In the genomic region with DNA sequence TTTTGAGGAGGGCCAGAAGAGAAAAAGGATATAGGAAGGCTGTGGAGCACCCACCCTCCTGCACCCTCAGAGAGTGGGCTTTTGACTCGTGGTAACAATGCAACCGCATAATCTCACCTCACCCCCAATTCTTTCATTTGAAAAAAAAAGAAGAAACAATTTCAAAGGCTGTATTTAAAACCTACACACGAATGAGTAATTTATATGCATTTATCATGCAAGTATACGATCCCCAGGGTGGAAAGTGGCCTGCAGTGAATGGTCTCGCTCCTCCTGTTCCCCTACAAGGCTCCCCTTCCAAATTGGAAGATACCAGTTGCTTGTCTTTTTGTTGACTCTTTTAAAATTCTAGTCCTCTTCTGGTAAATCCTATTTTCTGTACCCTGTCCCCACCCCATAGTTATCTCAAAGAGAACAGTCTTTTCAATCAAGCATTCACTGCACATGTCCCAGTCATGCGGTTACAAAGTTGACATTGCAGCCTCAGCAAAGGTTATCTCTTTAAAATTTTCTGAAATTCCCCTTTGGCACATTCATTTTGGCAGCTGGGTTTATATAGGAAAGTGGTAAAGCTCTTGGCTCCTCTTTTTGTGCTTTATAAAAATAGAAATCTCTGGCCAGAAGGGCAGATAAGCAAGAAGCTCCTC, we compare ENCODE assay signal across 24 cellular contexts.
A peak's percentile ranks its signal among the peaks of the same experiment; 100 is the strongest.
DNase-seq lines count a peak whose midpoint lies in the region; ATAC-seq, FAIRE-seq and TF ChIP-seq lines count a peak whose summit lies in the region.
"Had no signal": no experiment of that assay in that cellular context is flagged by ENCODE, and none has a peak within 500 bp of the region (broad histone marks: within the 10 kb centered on the region; RNA-seq: fewer than 3 reads in every experiment).

No MANE protein-coding gene starts in this region.

- TF ChIP-seq CTCF in K562 (IDR thresholded peaks at IDR 0.05 in 2 of 3, conservative IDR thresholded peaks at IDR 0.05 in 1 of 3; ENCODE audit: insufficient read depth in 2 of 3, low read depth in 1 of 3, low read length in 3 of 3) (no peak), osteoblast (IDR thresholded peaks at IDR 0.05; ENCODE audit: extremely low read depth, low read depth, low read length) (no peak)

- ATAC-seq in activated T-cell treated with anti-CD3 and anti-CD28 coated beads, Interleukin-2, amount 50 U/mL, for 72 hours (replicated peaks in 1 of 2), result peak; percentile 53 to 82
- peak; percentile 71 for ATAC-seq in K562
- peak; percentile 14 for ATAC-seq in left lobe of liver
- no peak for ATAC-seq in HG02623 (IDR thresholded peaks at IDR 0.05; ENCODE audit: unreplicated experiment)
- ATAC-seq in GM21360 (IDR thresholded peaks at IDR 0.05; ENCODE audit: unreplicated experiment), result no peak
- ATAC-seq: activated CD8-positive, alpha-beta memory T cell treated with anti-CD3 and anti-CD28 coated beads, Interleukin-2, amount 10 ng/mL, durations not matched to agents 7 days and 5 days; upper lobe of right lung had no signal

- H3K4me2 ChIP-seq in K562 (ENCODE audit: insufficient read depth, low read length) (no peak overlapping the region), osteoblast (ENCODE audit: insufficient read depth, low read length) (no peak overlapping the region)

- in situ Hi-C loops in K562 (cut with MboI), result no loop called here

- H3K27ac ChIP-seq in K562 (ENCODE audit: extremely low read depth, low read depth, low read length) (no peak overlapping the region), osteoblast (ENCODE audit: low read depth, low read length) (no peak overlapping the region)
- H3K27ac ChIP-seq: ascending aorta, C4-2B, colonic mucosa, GM23248, upper lobe of right lung had no signal

- no peak overlapping the region for H3K4me3 ChIP-seq in K562
- H3K4me3 ChIP-seq in osteoblast (ENCODE audit: insufficient read depth, low read length), result no peak overlapping the region
- H3K4me3 ChIP-seq: ascending aorta, colonic mucosa, GM23248, lung, stomach, upper lobe of right lung had no signal

- intact Hi-C loops in K562 (cut with micrococcal nuclease), result loop anchor here (10.0 kb wide), 1 partner anchor 203 kb away; no protein-coding TSS in a partner anchor

- 54% methylated on average over 6 of the region's 6 CpGs for WGBS in K562 (ENCODE audit: insufficient coverage, low coverage, missing lambda C conversion rate)

- DNase-seq in activated T-cell treated with anti-CD3 and anti-CD28 coated beads, Interleukin-2, amount 50 U/mL, for 72 hours, result peak in 1 of 2 donors; percentile 16
- DNase-seq in activated T-cell treated with anti-CD3 and anti-CD28 coated beads, Interleukin-2, amount 50 U/mL, for 48 hours, result no peak
- DNase-seq in K562 (ENCODE audit: extremely low read depth in 1 of 4, low spot score in 3 of 4), result peak in 2 of 4 experiments; percentile 56 to 66
- no peak for DNase-seq in left lobe of liver (ENCODE audit: low spot score)
- no peak for DNase-seq in dermis blood vessel endothelial cell
- DNase-seq in osteoblast (ENCODE audit: insufficient read length, low spot score, missing footprints), result no peak
- DNase-seq: activated CD4-positive, CD25-positive, alpha-beta regulatory T cell; activated CD8-positive, alpha-beta memory T cell treated with anti-CD3 and anti-CD28 coated beads, Interleukin-2, amount 10 ng/mL, durations not matched to agents 7 days and 5 days; colonic mucosa; DMS53; GM23248; NCI-H1436; NCI-H2227 treated with DMSO at 0.1 percent for 48 hours; stimulated activated CD4-positive, alpha-beta T cell treated with anti-CD3 and anti-CD28 coated beads, Interleukin-12 subunit alpha, Interleukin-12 subunit beta, amount 100 ng/mL, for 4 hours; stomach; T-helper 1 cell; upper lobe of right lung had no signal

- H3K27ac Mint-ChIP-seq in activated T-cell treated with anti-CD3 and anti-CD28 coated beads, Interleukin-2, amount 50 U/mL, for 72 hours, result peak overlapping the region; percentile 30
- H3K27ac Mint-ChIP-seq: activated CD8-positive, alpha-beta memory T cell treated with anti-CD3 and anti-CD28 coated beads, Interleukin-2, amount 10 ng/mL, durations not matched to agents 7 days and 5 days had no signal

- H3K4me1 Mint-ChIP-seq in activated T-cell treated with anti-CD3 and anti-CD28 coated beads, Interleukin-2, amount 50 U/mL, for 72 hours (ENCODE audit: low read depth), result peaks cover 50% of the 10 kb centered on the region

- peaks cover 10% of the 10 kb centered on the region; the same call in 1 of the 2 replicates for H4K20me1 ChIP-seq in K562 (replicated peaks; ENCODE audit: control insufficient read depth, insufficient read depth, low read length)
- peaks cover 12% of the 10 kb centered on the region for H4K20me1 ChIP-seq in osteoblast (ENCODE audit: insufficient read depth, low read length)

- no peak overlapping the region for H3K9ac ChIP-seq in K562 (ENCODE audit: insufficient read depth in 1 of 2, low read depth in 2 of 2, low read length in 2 of 2)
- H3K9ac ChIP-seq: GM23248 had no signal

- CTCF ChIA-PET in K562 (lab: Yijun Ruan, JAX; ENCODE audit: low intra/inter-chr PET ratio), result no interaction called here

- no peaks in the 10 kb centered on the region for H3K36me3 Mint-ChIP-seq in activated T-cell treated with anti-CD3 and anti-CD28 coated beads, Interleukin-2, amount 50 U/mL, for 72 hours (ENCODE audit: insufficient read depth in 2 of 2)

- no peaks in the 10 kb centered on the region for H3K9me1 ChIP-seq in K562 (ENCODE audit: control insufficient read depth, insufficient read depth, low read length)

- H3K79me2 ChIP-seq in K562 (ENCODE audit: control insufficient read depth, insufficient read depth, low read length) (peaks cover 88% of the 10 kb centered on the region), osteoblast (ENCODE audit: insufficient read depth, low read length) (peaks cover 90% of the 10 kb centered on the region)

- H3K9me3 Mint-ChIP-seq in activated T-cell treated with anti-CD3 and anti-CD28 coated beads, Interleukin-2, amount 50 U/mL, for 72 hours, result no peaks in the 10 kb centered on the region
- H3K9me3 Mint-ChIP-seq: nephron had no signal

- H2AFZ ChIP-seq in K562 (ENCODE audit: low read depth, low read length) (no peak overlapping the region), osteoblast (ENCODE audit: low read length) (no peak overlapping the region)
- H2AFZ ChIP-seq: GM23248 had no signal

- H3K4me1 ChIP-seq in K562 (replicated peaks in 1 of 2; ENCODE audit: control insufficient read depth in 2 of 2, insufficient read depth in 2 of 2, low read length in 2 of 2) (peaks cover 5 to 24% of the 10 kb centered on the region in 2 experiments; a peak in 3 of 5 replicates), osteoblast (ENCODE audit: insufficient read depth, low read length) (peaks cover 4% of the 10 kb centered on the region)

- BruUV-seq in K562 (replicated peaks; lab: Mats Ljungman, UMichigan), result no TSS peak

- no peak for TF ChIP-seq RAD21 in K562 (CRISPR knock-in tag; conservative IDR thresholded peaks at IDR 0.05 in 1 of 2, IDR thresholded peaks at IDR 0.05 in 1 of 2)

- POLR2A ChIA-PET in K562 (lab: Yijun Ruan, JAX), result interaction anchor here (0.6 to 1.2 kb wide), 4 partner anchors 10 to 107 kb away, joined by 3 read pairs; no protein-coding TSS in a partner anchor

- H3K36me3 ChIP-seq in K562 (ENCODE audit: control insufficient read depth, insufficient read depth, low read length) (no peaks in the 10 kb centered on the region), osteoblast (ENCODE audit: insufficient read depth, low read length) (no peaks in the 10 kb centered on the region)
- H3K36me3 ChIP-seq: ascending aorta, colonic mucosa, stomach, upper lobe of right lung had no signal

- no peak for TF ChIP-seq EP300 in K562 (IDR thresholded peaks at IDR 0.05; ENCODE audit: low read length)

- H3K27me3 ChIP-seq in K562 (ENCODE audit: control insufficient read depth in 2 of 2, insufficient read depth in 2 of 2, low read length in 2 of 2) (no peaks in the 10 kb centered on the region), osteoblast (ENCODE audit: insufficient read depth, low read length) (no peaks in the 10 kb centered on the region)
- H3K27me3 ChIP-seq: ascending aorta, colonic mucosa, stomach, upper lobe of right lung had no signal

- no peaks in the 10 kb centered on the region for H3K27me3 Mint-ChIP-seq in activated T-cell treated with anti-CD3 and anti-CD28 coated beads, Interleukin-2, amount 50 U/mL, for 72 hours (ENCODE audit: low read depth)
- H3K27me3 Mint-ChIP-seq: activated CD8-positive, alpha-beta memory T cell treated with anti-CD3 and anti-CD28 coated beads, Interleukin-2, amount 10 ng/mL, durations not matched to agents 7 days and 5 days had no signal

- FAIRE-seq in K562 (lab: Jason Lieb, UNC), result peak; percentile 55
- FAIRE-seq: frontal cortex had no signal

- no peaks in the 10 kb centered on the region for H3K9me3 ChIP-seq in K562 (replicated peaks; ENCODE audit: control insufficient read depth, insufficient read depth, low read depth, low read length)
- no peaks in the 10 kb centered on the region for H3K9me3 ChIP-seq in osteoblast (ENCODE audit: low read depth, low read length)
- H3K9me3 ChIP-seq: ascending aorta, colonic mucosa, stomach, upper lobe of right lung had no signal

- no peak for TF ChIP-seq POLR2A in K562 (conservative IDR thresholded peaks at IDR 0.05)

- H3K4me3 Mint-ChIP-seq in activated T-cell treated with anti-CD3 and anti-CD28 coated beads, Interleukin-2, amount 50 U/mL, for 72 hours, result peak overlapping the region; percentile 21 to 37
- H3K4me3 Mint-ChIP-seq: activated CD8-positive, alpha-beta memory T cell treated with anti-CD3 and anti-CD28 coated beads, Interleukin-2, amount 10 ng/mL, durations not matched to agents 7 days and 5 days; nephron had no signal

TF ChIP-seq in K562, 482 proteins besides CTCF, POLR2A, EP300 and RAD21 (continues in another document):
- TF ChIP-seq, protein P1, sequence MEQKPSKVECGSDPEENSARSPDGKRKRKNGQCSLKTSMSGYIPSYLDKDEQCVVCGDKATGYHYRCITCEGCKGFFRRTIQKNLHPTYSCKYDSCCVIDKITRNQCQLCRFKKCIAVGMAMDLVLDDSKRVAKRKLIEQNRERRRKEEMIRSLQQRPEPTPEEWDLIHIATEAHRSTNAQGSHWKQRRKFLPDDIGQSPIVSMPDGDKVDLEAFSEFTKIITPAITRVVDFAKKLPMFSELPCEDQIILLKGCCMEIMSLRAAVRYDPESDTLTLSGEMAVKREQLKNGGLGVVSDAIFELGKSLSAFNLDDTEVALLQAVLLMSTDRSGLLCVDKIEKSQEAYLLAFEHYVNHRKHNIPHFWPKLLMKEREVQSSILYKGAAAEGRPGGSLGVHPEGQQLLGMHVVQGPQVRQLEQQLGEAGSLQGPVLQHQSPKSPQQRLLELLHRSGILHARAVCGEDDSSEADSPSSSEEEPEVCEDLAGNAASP (IDR thresholded peaks at IDR 0.05), result no peak
- TF ChIP-seq CBFA2T2 (conservative IDR thresholded peaks at IDR 0.05) (peak; percentile 64), ZSCAN29 (IDR thresholded peaks at IDR 0.05) (no peak), CBX3 (IDR thresholded peaks at IDR 0.05; ENCODE audit: borderline replicate concordance in 1 of 2, low read length in 2 of 2) (peak in 1 of 2 experiments; percentile 41; a peak in 1 of 3 replicates), LCOR (CRISPR knock-in tag; IDR thresholded peaks at IDR 0.05) (0 out of 2 replicates have a peak, but pooled peaks have one; percentile 35), ESRRA (IDR thresholded peaks at IDR 0.05; ENCODE audit: borderline replicate concordance, low read depth) (peak; percentile 74; the same call in 1 of the 2 replicates), NCOR1 (IDR thresholded peaks at IDR 0.05) (peak; percentile 48), FOXP1 (CRISPR knock-in tag; IDR thresholded peaks at IDR 0.05) (no peak)

Comparison
In these comparisons a context has a peak if more than half of its experiments do, and no peak if none do; other contexts are left out.
1. ATAC-seq: peak in activated T-cell treated with anti-CD3 and anti-CD28 coated beads, Interleukin-2, amount 50 U/mL, for 72 hours (2 of 2), K562 (single experiment) and left lobe of liver (single experiment); none in HG02623 (single experiment) and GM21360 (single experiment).